In genomic region chr6:115947964-115948541, GRCh38 we compare ENCODE assay signal across 14 cellular contexts.
"Had no signal": no experiment of that assay in that cellular context is flagged by ENCODE, and none has a peak within 500 bp of the region (broad histone marks: within the 10 kb centered on the region; RNA-seq: fewer than 3 reads in every experiment).

No MANE protein-coding gene starts in this region.

- H3K27me3 ChIP-seq: body of pancreas had no signal

- H3K27ac ChIP-seq: body of pancreas, thoracic aorta had no signal

- H3K9me3 Mint-ChIP-seq: stimulated activated naive CD8-positive, alpha-beta T cell treated with anti-CD3 and anti-CD28 coated beads, Interleukin-15, amount 100 ng/mL, for 72 hours had no signal

- H3K27ac Mint-ChIP-seq: activated naive CD4-positive, alpha-beta T cell treated with anti-CD3 and anti-CD28 coated beads, Interleukin-2, amount 50 U/mL, for 72 hours; endodermal cell; memory B cell; stimulated activated naive CD8-positive, alpha-beta T cell treated with anti-CD3 and anti-CD28 coated beads, Interleukin-15, amount 100 ng/mL, for 72 hours had no signal

- H3K4me1 Mint-ChIP-seq: memory B cell; stimulated activated naive CD8-positive, alpha-beta T cell treated with anti-CD3 and anti-CD28 coated beads, Interleukin-15, amount 100 ng/mL, for 72 hours had no signal

- DNase-seq: activated effector memory CD4-positive, alpha-beta T cell treated with Interleukin-2 at 50 U/mL for 16 hours; activated T-cell treated with anti-CD3 and anti-CD28 coated beads, Interleukin-2, amount 50 U/mL, for 1 hour; amniotic stem cell; body of pancreas; cerebellar nuclear complex; dermis blood vessel endothelial cell; endodermal cell; erythroblast; stimulated activated CD4-positive, alpha-beta T cell treated with anti-CD3 and anti-CD28 coated beads, Interleukin-4, amount 100 ng/mL, for 4 hours; stimulated activated naive CD8-positive, alpha-beta T cell treated with anti-CD3 and anti-CD28 coated beads, Interleukin-15, amount 100 ng/mL, for 72 hours had no signal

- H3K36me3 Mint-ChIP-seq: activated naive CD4-positive, alpha-beta T cell treated with anti-CD3 and anti-CD28 coated beads, Interleukin-2, amount 50 U/mL, for 72 hours had no signal

- H3K4me3 Mint-ChIP-seq: endodermal cell; memory B cell; stimulated activated naive CD8-positive, alpha-beta T cell treated with anti-CD3 and anti-CD28 coated beads, Interleukin-15, amount 100 ng/mL, for 72 hours had no signal

- H3K4me3 ChIP-seq: body of pancreas, thoracic aorta had no signal

- ATAC-seq: activated CD4-positive, CD25-positive, alpha-beta regulatory T cell treated with anti-CD3 and anti-CD28 coated beads, Interleukin-2, amount 50 U/mL, for 24 hours; activated naive CD4-positive, alpha-beta T cell treated with anti-CD3 and anti-CD28 coated beads, Interleukin-2, amount 50 U/mL, for 72 hours; body of pancreas; stimulated activated naive CD8-positive, alpha-beta T cell treated with anti-CD3 and anti-CD28 coated beads, Interleukin-15, amount 100 ng/mL, for 72 hours had no signal

- H3K9me3 ChIP-seq: body of pancreas, thoracic aorta had no signal

- H3K27me3 Mint-ChIP-seq: memory B cell; stimulated activated naive CD8-positive, alpha-beta T cell treated with anti-CD3 and anti-CD28 coated beads, Interleukin-15, amount 100 ng/mL, for 72 hours had no signal

- H3K4me1 ChIP-seq: body of pancreas had no signal
